1 cellular context compared by ENCODE assay signal in the genomic region with DNA sequence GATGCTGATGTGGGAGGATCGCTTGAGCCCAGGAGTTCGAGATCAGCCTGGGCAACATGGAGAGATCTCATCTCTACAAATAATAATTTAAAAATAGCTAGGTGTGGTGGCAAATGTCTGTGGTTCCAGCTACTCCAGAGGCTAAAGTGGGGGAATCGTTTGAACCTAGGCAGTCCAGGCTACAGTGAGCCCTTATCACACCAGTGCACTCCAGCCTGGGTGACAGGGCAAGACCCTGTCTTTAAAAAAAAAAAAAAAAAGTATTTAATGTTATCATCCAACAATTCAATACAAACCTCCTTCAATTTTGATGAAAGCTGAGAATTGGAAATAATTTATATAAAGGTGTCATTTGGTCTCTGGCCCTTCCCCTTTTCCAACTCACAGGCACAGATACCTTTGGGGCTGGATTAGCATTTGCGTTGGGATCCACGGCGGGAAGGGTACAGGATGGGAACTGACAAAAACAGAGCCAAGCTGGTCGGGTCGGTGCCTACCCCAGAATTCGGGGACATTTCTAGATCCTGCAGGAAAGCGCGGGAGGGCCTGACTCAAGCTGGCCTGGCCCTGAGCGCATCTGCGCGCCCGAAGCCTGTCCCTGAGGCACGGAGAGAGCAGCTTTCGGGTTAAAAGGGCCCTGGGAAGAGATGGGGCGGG.
A peak's percentile ranks its signal among the peaks of the same experiment; 100 is the strongest.
TF ChIP-seq lines count a peak whose summit lies in the region.

No MANE protein-coding gene starts in this region.

TF ChIP-seq in HEK293, 187 proteins besides CTCF, POLR2A, EP300 and RAD21 (continued from another document):
- no peak for TF ChIP-seq PRDM2 (tag by site-specific recombination; IDR thresholded peaks at IDR 0.05; ENCODE audit: borderline replicate concordance)
- TF ChIP-seq ZFHX2 (tag by site-specific recombination; conservative IDR thresholded peaks at IDR 0.05): no peak
- no peak for TF ChIP-seq ZFP41 (tag by site-specific recombination; IDR thresholded peaks at IDR 0.05; ENCODE audit: borderline replicate concordance)
- no peak for TF ChIP-seq ZNF324 (tag by site-specific recombination; IDR thresholded peaks at IDR 0.05)
- no peak for TF ChIP-seq ZNF561 (tag by site-specific recombination; IDR thresholded peaks at IDR 0.05; ENCODE audit: borderline replicate concordance)
- no peak for TF ChIP-seq ZBTB6 (tag by site-specific recombination; IDR thresholded peaks at IDR 0.05)
- no peak for TF ChIP-seq ZNF354C (tag by site-specific recombination; IDR thresholded peaks at IDR 0.05; ENCODE audit: borderline replicate concordance, low read depth)
- TF ChIP-seq REST (tag by site-specific recombination; IDR thresholded peaks at IDR 0.05): peak; percentile 46; the same call in 1 of the 2 replicates
